Comparison of ENCODE assay signal across 30 cellular contexts in the genomic region with DNA sequence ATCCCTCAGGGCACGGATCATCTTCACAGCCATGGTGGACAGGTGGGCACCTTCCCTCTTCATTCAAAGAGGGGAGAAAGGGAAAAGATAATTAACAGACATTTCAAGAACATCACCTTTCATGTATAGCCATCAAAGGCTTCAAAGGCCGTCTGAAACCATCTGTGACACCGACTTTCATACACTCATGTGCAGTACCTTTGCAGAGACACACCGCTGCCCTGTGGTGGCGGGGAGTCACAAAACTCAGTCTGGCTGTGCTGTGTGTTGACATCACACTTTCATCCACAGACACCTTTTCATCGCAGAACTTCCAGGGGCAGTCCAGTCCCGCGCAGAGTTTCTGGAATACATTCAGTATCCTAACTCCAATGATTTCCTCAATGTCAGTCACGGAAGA. TPM values are rescaled to one million over a fixed set of nuclear protein-coding genes. Genes with fewer than 3 reads are reported as not detected.
A peak's percentile ranks its signal among the peaks of the same experiment; 100 is the strongest.
DNase-seq lines count a peak whose midpoint lies in the region; ATAC-seq, FAIRE-seq and TF ChIP-seq lines count a peak whose summit lies in the region.
"Had no signal": no experiment of that assay in that cellular context is flagged by ENCODE, and none has a peak within 500 bp of the region (broad histone marks: within the 10 kb centered on the region; RNA-seq: fewer than 3 reads in every experiment).

No MANE protein-coding gene starts in this region.

- ATAC-seq in stimulated activated memory B cell treated with anti-CD40 and anti-IgM and Interleukin-4, amounts not matched to agents 10 μg/mL and 1 μg/mL and 100 μg/mL, for 72 hours, result no peak
- no peak for ATAC-seq in GM23338
- ATAC-seq: GM12878 had no signal

- H3K27me3 Mint-ChIP-seq in HFFc6 (ENCODE audit: insufficient read depth) (peaks cover 6% of the 10 kb centered on the region), astrocyte (ENCODE audit: low read depth, unreplicated experiment) (no peaks in the 10 kb centered on the region), mesothelial cell of epicardium (ENCODE audit: low read depth) (no peaks in the 10 kb centered on the region), GM23338 (ENCODE audit: insufficient read depth, low read depth, poor library complexity) (peaks cover 3% of the 10 kb centered on the region)
- H3K27me3 Mint-ChIP-seq in stimulated activated memory B cell treated with anti-CD40 and anti-IgM and Interleukin-4, amounts not matched to agents 10 μg/mL and 1 μg/mL and 100 μg/mL, for 72 hours, result no peaks in the 10 kb centered on the region
- H3K27me3 Mint-ChIP-seq: CD4-positive, alpha-beta memory T cell had no signal

- no peaks in the 10 kb centered on the region for H3K9me3 Mint-ChIP-seq in HFFc6
- no peaks in the 10 kb centered on the region for H3K9me3 Mint-ChIP-seq in astrocyte (ENCODE audit: unreplicated experiment)
- H3K9me3 Mint-ChIP-seq in mesothelial cell of epicardium, result no peaks in the 10 kb centered on the region
- H3K9me3 Mint-ChIP-seq in stimulated activated memory B cell treated with anti-CD40 and anti-IgM and Interleukin-4, amounts not matched to agents 10 μg/mL and 1 μg/mL and 100 μg/mL, for 72 hours, result peaks cover 13% of the 10 kb centered on the region
- H3K9me3 Mint-ChIP-seq in GM23338, result no peaks in the 10 kb centered on the region

- no peak overlapping the region for H3K27ac ChIP-seq in astrocyte (ENCODE audit: low read depth, low read length)
- H3K27ac ChIP-seq in GM23338 (ENCODE audit: low read depth), result no peak overlapping the region
- H3K27ac ChIP-seq: BLaER1 had no signal

- H3K9me2 ChIP-seq in GM23338 (ENCODE audit: insufficient read depth), result 0 out of 2 replicates have a peak, but pooled peaks cover 3% of the 10 kb centered on the region

- H3K4me1 Mint-ChIP-seq in HFFc6 (ENCODE audit: low read depth) (peaks cover 24% of the 10 kb centered on the region), astrocyte (ENCODE audit: low read depth, unreplicated experiment) (peaks cover 20% of the 10 kb centered on the region), mesothelial cell of epicardium (no peaks in the 10 kb centered on the region), GM23338 (no peaks in the 10 kb centered on the region)
- H3K4me1 Mint-ChIP-seq in stimulated activated memory B cell treated with anti-CD40 and anti-IgM and Interleukin-4, amounts not matched to agents 10 μg/mL and 1 μg/mL and 100 μg/mL, for 72 hours, result no peaks in the 10 kb centered on the region
- H3K4me1 Mint-ChIP-seq: CD14-positive monocyte; CD4-positive, alpha-beta memory T cell; CD4-positive, CD25-positive, alpha-beta regulatory T cell; CD8-positive, alpha-beta memory T cell had no signal

- H3K36me3 Mint-ChIP-seq in HFFc6 (ENCODE audit: low read depth) (peaks cover 88% of the 10 kb centered on the region), astrocyte (ENCODE audit: low read depth, unreplicated experiment) (peaks cover 44% of the 10 kb centered on the region), mesothelial cell of epicardium (peaks cover 78% of the 10 kb centered on the region), GM23338 (ENCODE audit: low read depth) (peaks cover 91% of the 10 kb centered on the region)
- no peaks in the 10 kb centered on the region for H3K36me3 Mint-ChIP-seq in stimulated activated memory B cell treated with anti-CD40 and anti-IgM and Interleukin-4, amounts not matched to agents 10 μg/mL and 1 μg/mL and 100 μg/mL, for 72 hours
- H3K36me3 Mint-ChIP-seq: CD14-positive monocyte; CD4-positive, alpha-beta memory T cell; CD4-positive, CD25-positive, alpha-beta regulatory T cell; CD8-positive, alpha-beta memory T cell had no signal

- H4K20me1 ChIP-seq in astrocyte (ENCODE audit: insufficient read depth, low read length), result peaks cover 58% of the 10 kb centered on the region
- no peaks in the 10 kb centered on the region; the same call in 1 of the 2 replicates for H4K20me1 ChIP-seq in GM23338 (replicated peaks; ENCODE audit: insufficient read depth)

- H3K4me1 ChIP-seq in astrocyte (ENCODE audit: insufficient read depth, low read length) (peaks cover 4% of the 10 kb centered on the region), GM23338 (ENCODE audit: insufficient read depth) (no peaks in the 10 kb centered on the region)
- H3K4me1 ChIP-seq: BE2C had no signal

- H3K27me3 ChIP-seq in astrocyte (ENCODE audit: insufficient read depth, low read length) (no peaks in the 10 kb centered on the region), GM23338 (ENCODE audit: insufficient read depth) (no peaks in the 10 kb centered on the region)
- H3K27me3 ChIP-seq: BE2C, BLaER1 had no signal

- no peak for TF ChIP-seq CTCF in HFFc6 (IDR thresholded peaks at IDR 0.05)
- no peak for TF ChIP-seq CTCF in astrocyte (IDR thresholded peaks at IDR 0.05; ENCODE audit: insufficient read depth, low read depth, low read length)
- no peak for TF ChIP-seq CTCF in mesothelial cell of epicardium (IDR thresholded peaks at IDR 0.05; ENCODE audit: unreplicated experiment)
- TF ChIP-seq CTCF in GM23338 (conservative IDR thresholded peaks at IDR 0.05; ENCODE audit: low read depth in 2 of 2), result no peak

- no peaks in the 10 kb centered on the region for H3F3A ChIP-seq in GM23338 (replicated peaks; ENCODE audit: low read depth)

- no peak for FAIRE-seq in astrocyte (lab: Jason Lieb, UNC)
- FAIRE-seq: A204.1, GM12878, GM12892, GM19239 had no signal

- H3K4me2 ChIP-seq in astrocyte (ENCODE audit: low read length) (no peak overlapping the region), GM23338 (no peak overlapping the region)
- H3K4me2 ChIP-seq: BLaER1 had no signal

- H3K27ac Mint-ChIP-seq in HFFc6 (no peak overlapping the region), astrocyte (ENCODE audit: unreplicated experiment) (peak overlapping the region; percentile 49), mesothelial cell of epicardium (no peak overlapping the region), GM23338 (no peak overlapping the region)
- H3K27ac Mint-ChIP-seq in stimulated activated memory B cell treated with anti-CD40 and anti-IgM and Interleukin-4, amounts not matched to agents 10 μg/mL and 1 μg/mL and 100 μg/mL, for 72 hours, result no peak overlapping the region
- H3K27ac Mint-ChIP-seq: CD4-positive, alpha-beta memory T cell; CD4-positive, CD25-positive, alpha-beta regulatory T cell; CD8-positive, alpha-beta memory T cell had no signal

- peak overlapping the region; percentile 27; the same call in 1 of the 2 replicates for H3K4me3 Mint-ChIP-seq in HFFc6
- no peak overlapping the region for H3K4me3 Mint-ChIP-seq in astrocyte (ENCODE audit: unreplicated experiment)
- H3K4me3 Mint-ChIP-seq in mesothelial cell of epicardium, result no peak overlapping the region
- H3K4me3 Mint-ChIP-seq in stimulated activated memory B cell treated with anti-CD40 and anti-IgM and Interleukin-4, amounts not matched to agents 10 μg/mL and 1 μg/mL and 100 μg/mL, for 72 hours, result no peak overlapping the region
- H3K4me3 Mint-ChIP-seq in GM23338, result no peak overlapping the region
- H3K4me3 Mint-ChIP-seq: CD14-positive monocyte; CD4-positive, alpha-beta memory T cell; CD4-positive, CD25-positive, alpha-beta regulatory T cell; CD8-positive, alpha-beta memory T cell had no signal

- peak overlapping the region; percentile 27 for H3K4me3 ChIP-seq in Jurkat, Clone E6-1 (ENCODE audit: low read length)
- H3K4me3 ChIP-seq in astrocyte (ENCODE audit: insufficient read depth, low read depth, low read length) (no peak overlapping the region), GM23338 (no peak overlapping the region)
- H3K4me3 ChIP-seq: BLaER1, GM12878 had no signal

- no peak overlapping the region for H2AFZ ChIP-seq in astrocyte (ENCODE audit: low read depth, low read length)
- H2AFZ ChIP-seq in GM23338, result no peak overlapping the region

- H3K79me2 ChIP-seq in astrocyte (ENCODE audit: insufficient read depth, low read length), result peaks cover 9% of the 10 kb centered on the region
- H3K79me2 ChIP-seq in GM23338 (replicated peaks; ENCODE audit: insufficient read depth), result no peaks in the 10 kb centered on the region

- DNase-seq in HFFc6 (no peak), astrocyte (ENCODE audit: low read depth) (no peak), mesothelial cell of epicardium (ENCODE audit: low spot score in 2 of 2, unreplicated experiment in 2 of 2) (no peak), GM23338 (ENCODE audit: low spot score) (no peak)
- DNase-seq in Jurkat, Clone E6-1 (ENCODE audit: low read depth, low spot score), result peak; percentile 77
- DNase-seq: 8988T; ACHN; BE2C; C1 segment of cervical spinal cord; CD4-positive, alpha-beta memory T cell; CD4-positive, CD25-positive, alpha-beta regulatory T cell; CD8-positive, alpha-beta memory T cell; COR-L47; DMS 273 treated with DMSO at 0.1 percent for 48 hours; DMS153; DMS53; DMS79; DND-41; EL; GDM1 had no signal

- no peaks in the 10 kb centered on the region for H3K9me3 ChIP-seq in astrocyte (ENCODE audit: insufficient read depth, low read depth, low read length)
- H3K9me3 ChIP-seq: BE2C, BLaER1 had no signal

- H3K36me3 ChIP-seq in astrocyte (ENCODE audit: insufficient read depth, low read length) (peaks cover 67% of the 10 kb centered on the region), GM23338 (ENCODE audit: insufficient read depth) (peaks cover 52% of the 10 kb centered on the region)
- H3K36me3 ChIP-seq: BE2C had no signal

- no peak overlapping the region for H3K9ac ChIP-seq in astrocyte (ENCODE audit: low read length)
- H3K9ac ChIP-seq: BLaER1 had no signal

TF ChIP-seq in GM23338, 12 proteins besides CTCF, POLR2A, EP300 and RAD21 (continues in another document):
- TF ChIP-seq CREB1 (CRISPR knock-in tag; IDR thresholded peaks at IDR 0.05; ENCODE audit: low read depth) (no peak), STAT1 (IDR thresholded peaks at IDR 0.05; ENCODE audit: unreplicated experiment) (no peak), JUNB (IDR thresholded peaks at IDR 0.05; ENCODE audit: unreplicated experiment) (no peak), EZH2 (IDR thresholded peaks at IDR 0.05; ENCODE audit: low read depth, unreplicated experiment) (no peak)

RNA-seq across cellular contexts. Expression of a gene that starts 47.6 kb away (rescaled TPM):
- not detected for total RNA-seq in HFFc6 (2021; fragmentation: NEBNext Ultra II Directional; extraction: Animal tissue kit (Norgen Biotek cat#: 25700))
- not detected for polyA plus RNA-seq in Jurkat, Clone E6-1 (2012; ENCODE audit: insufficient read depth, insufficient read length)
- total RNA-seq in astrocyte (0.22 and 0.34 TPM in 2 replicates), mesothelial cell of epicardium (0.40 to 0.80 TPM (median 0.75 TPM) in 3 replicates)
- total RNA-seq in GM23338 (2014; rRNA removed; shearing (Covaris generic)), result 0.66 and 1.4 TPM in 2 replicates
- 0.32 and 0.35 TPM in 2 replicates for polyA plus RNA-seq in GM23338 (2016; fragmentation: Nextera tagmentation; extraction: Ambion mirVana)
- total RNA-seq: CD4-positive, alpha-beta memory T cell; CD4-positive, CD25-positive, alpha-beta regulatory T cell; CD8-positive, alpha-beta memory T cell; Daoy; G401; GM12878 had no signal
- polyA plus RNA-seq: AG04450; CD14-positive monocyte; CD4-positive, alpha-beta memory T cell; CD4-positive, CD25-positive, alpha-beta regulatory T cell; CD8-positive, alpha-beta memory T cell had no signal
